ENCODE assay signal across 18 cellular contexts in genomic region chr16:66207864-66208226, GRCh38.
DNase-seq lines count a peak whose midpoint lies in the region; ATAC-seq and TF ChIP-seq lines count a peak whose summit lies in the region.
"Had no signal": no experiment of that assay in that cellular context is flagged by ENCODE, and none has a peak within 500 bp of the region (broad histone marks: within the 10 kb centered on the region; RNA-seq: fewer than 3 reads in every experiment).

No MANE protein-coding gene starts in this region.

- CTCF ChIA-PET in GM10248 (lab: Yijun Ruan, JAX) = no interaction called here

- H3K9me3 ChIP-seq in trophoblast cell (ENCODE audit: insufficient read depth, low read depth, low read length) = no peaks in the 10 kb centered on the region
- H3K9me3 ChIP-seq: Peyer's patch, SK-N-SH had no signal

- H2BK12ac ChIP-seq in trophoblast cell (ENCODE audit: low read length) = no peak overlapping the region

- H3K79me2 ChIP-seq in trophoblast cell (ENCODE audit: control insufficient read depth, insufficient read depth, low read length, poor library complexity) = no peaks in the 10 kb centered on the region

- no CpG with 5 or more reads among the region's 5 CpGs for WGBS in trophoblast cell (ENCODE audit: extremely low coverage, insufficient coverage, insufficient read length)

- TF ChIP-seq CTCF in CD14-positive monocyte (IDR thresholded peaks at IDR 0.05) = no peak
- TF ChIP-seq CTCF in GM10248 (IDR thresholded peaks at IDR 0.05; ENCODE audit: control extremely low read depth, extremely low read depth, low read depth, missing control alignments) = no peak

- no peak overlapping the region for H4K91ac ChIP-seq in trophoblast cell (ENCODE audit: low read depth, low read length)

- no peak overlapping the region for H4K12ac ChIP-seq in trophoblast cell (ENCODE audit: low read depth, low read length)

- no peak overlapping the region for H3K4me3 ChIP-seq in trophoblast cell (ENCODE audit: low read depth, low read length)
- H3K4me3 ChIP-seq: Peyer's patch had no signal

- no peak overlapping the region for H3K4me2 ChIP-seq in trophoblast cell (ENCODE audit: low read length)
- H3K4me2 ChIP-seq: SK-N-SH had no signal

- no peak overlapping the region for H2BK5ac ChIP-seq in trophoblast cell (ENCODE audit: low read depth, low read length, poor library complexity)

- H3K18ac ChIP-seq in trophoblast cell (ENCODE audit: low read length) = no peak overlapping the region

- H2AFZ ChIP-seq in trophoblast cell (ENCODE audit: insufficient read depth, low read length, poor library complexity) = no peak overlapping the region

- H3K4me1 Mint-ChIP-seq in CD14-positive monocyte = peaks cover 52% of the 10 kb centered on the region
- H3K4me1 Mint-ChIP-seq in dendritic cell treated with granulocyte-macrophage colony-stimulating factor and Interleukin-4, amounts not matched to agents 40 ng/mL and 50 ng/mL, for 4 days (ENCODE audit: low read depth) = peaks cover 48% of the 10 kb centered on the region
- H3K4me1 Mint-ChIP-seq: CD4-positive, CD25-positive, alpha-beta regulatory T cell; T-cell had no signal

- no peak overlapping the region for H3K4ac ChIP-seq in trophoblast cell (ENCODE audit: low read depth, low read length)

- H3K27ac Mint-ChIP-seq in CD14-positive monocyte = peak overlapping the region; percentile 92 to 99 (median 98)
- peak overlapping the region; percentile 91 for H3K27ac Mint-ChIP-seq in dendritic cell treated with granulocyte-macrophage colony-stimulating factor and Interleukin-4, amounts not matched to agents 40 ng/mL and 50 ng/mL, for 4 days
- H3K27ac Mint-ChIP-seq: CD4-positive, CD25-positive, alpha-beta regulatory T cell; H9; T-cell had no signal

- POLR2A ChIA-PET in GM10248 (lab: Yijun Ruan, JAX) = no interaction called here

- peaks cover 0 to 2% (median 0%) of the 10 kb centered on the region in 3 donors for H3K27me3 Mint-ChIP-seq in CD14-positive monocyte (ENCODE audit: low read depth in 3 of 3)
- no peaks in the 10 kb centered on the region for H3K27me3 Mint-ChIP-seq in dendritic cell treated with granulocyte-macrophage colony-stimulating factor and Interleukin-4, amounts not matched to agents 40 ng/mL and 50 ng/mL, for 4 days

- H3K79me1 ChIP-seq in trophoblast cell (ENCODE audit: low read length) = no peaks in the 10 kb centered on the region

- H2AK5ac ChIP-seq in trophoblast cell (ENCODE audit: low read length) = no peak overlapping the region

- no peak overlapping the region for H3K9ac ChIP-seq in trophoblast cell (ENCODE audit: low read length)
- H3K9ac ChIP-seq: SK-N-SH had no signal

- no peak overlapping the region for H3K27ac ChIP-seq in trophoblast cell (ENCODE audit: low read depth, low read length)
- H3K27ac ChIP-seq: Peyer's patch had no signal

- intact Hi-C loops in CD14-positive monocyte (cut with micrococcal nuclease) = loop anchor here in 1 of 2 donors (10.0 kb wide), 1 partner anchor 307 kb away; no protein-coding TSS in a partner anchor
- intact Hi-C loops in dendritic cell treated with granulocyte-macrophage colony-stimulating factor and Interleukin-4, amounts not matched to agents 40 ng/mL and 50 ng/mL, for 4 days (cut with micrococcal nuclease) = no loop called here

- no peak overlapping the region for H3K23ac ChIP-seq in trophoblast cell (ENCODE audit: low read length)

- H3K14ac ChIP-seq in trophoblast cell (ENCODE audit: low read length) = no peak overlapping the region

- no peak for ATAC-seq in GM21381 (IDR thresholded peaks at IDR 0.05; ENCODE audit: unreplicated experiment)
- ATAC-seq: T-cell had no signal

- no peak overlapping the region for H4K8ac ChIP-seq in trophoblast cell (ENCODE audit: low read depth, low read length)

- no peak overlapping the region for H2BK120ac ChIP-seq in trophoblast cell (ENCODE audit: insufficient read depth, low read length, poor library complexity)

- H3K4me1 ChIP-seq in trophoblast cell (ENCODE audit: control insufficient read depth in 1 of 2, insufficient read depth in 2 of 2, low read length in 2 of 2) = no peaks in the 10 kb centered on the region
- H3K4me1 ChIP-seq: Peyer's patch had no signal

- H3K27me3 ChIP-seq in trophoblast cell (ENCODE audit: insufficient read depth, low read length) = no peaks in the 10 kb centered on the region
- H3K27me3 ChIP-seq: Peyer's patch had no signal

- peak overlapping the region; percentile 27 for H3K4me3 Mint-ChIP-seq in CD14-positive monocyte
- H3K4me3 Mint-ChIP-seq in dendritic cell treated with granulocyte-macrophage colony-stimulating factor and Interleukin-4, amounts not matched to agents 40 ng/mL and 50 ng/mL, for 4 days = no peak overlapping the region
- H3K4me3 Mint-ChIP-seq: CD4-positive, CD25-positive, alpha-beta regulatory T cell; H9; T-cell had no signal

- peak; percentile 57 for DNase-seq in CD14-positive monocyte (ENCODE audit: low spot score)
- DNase-seq in M059J (ENCODE audit: low read depth) = peak; percentile 24
- peak; percentile 9 to 40 for DNase-seq in trophoblast cell
- no peak for DNase-seq in activated CD4-positive, alpha-beta T cell treated with anti-CD3 and anti-CD28 coated beads for 1 hour
- no peak for DNase-seq in GM10248 (ENCODE audit: extremely low spot score)
- DNase-seq: ACHN; CD4-positive, CD25-positive, alpha-beta regulatory T cell; DMS 273 treated with DMSO at 0.1 percent for 48 hours; DND-41; H9; IMR-90; NCI-H187 treated with DMSO at 0.1 percent for 48 hours; NCI-H524 treated with DMSO at 0.1 percent for 48 hours; Peyer's patch; SK-N-SH; T-cell had no signal

- H3K36me3 Mint-ChIP-seq in CD14-positive monocyte = peaks cover 0 to 4% of the 10 kb centered on the region in 2 donors
- no peaks in the 10 kb centered on the region for H3K36me3 Mint-ChIP-seq in dendritic cell treated with granulocyte-macrophage colony-stimulating factor and Interleukin-4, amounts not matched to agents 40 ng/mL and 50 ng/mL, for 4 days (ENCODE audit: low read depth)
- H3K36me3 Mint-ChIP-seq: CD4-positive, CD25-positive, alpha-beta regulatory T cell; T-cell had no signal

- H3K36me3 ChIP-seq in trophoblast cell (ENCODE audit: control insufficient read depth in 1 of 2, insufficient read depth in 2 of 2, low read length in 2 of 2) = no peaks in the 10 kb centered on the region
- H3K36me3 ChIP-seq: Peyer's patch had no signal

- H3K9me3 Mint-ChIP-seq in CD14-positive monocyte = peaks cover 0 to 1% (median 0%) of the 10 kb centered on the region in 7 donors
- no peaks in the 10 kb centered on the region for H3K9me3 Mint-ChIP-seq in dendritic cell treated with granulocyte-macrophage colony-stimulating factor and Interleukin-4, amounts not matched to agents 40 ng/mL and 50 ng/mL, for 4 days
- H3K9me3 Mint-ChIP-seq: T-cell had no signal

Comparison
In these comparisons a context has a peak if more than half of its experiments do, and no peak if none do; other contexts are left out.
1. DNase-seq: peak in CD14-positive monocyte (single experiment), M059J (single experiment) and trophoblast cell (2 of 2); none in activated CD4-positive, alpha-beta T cell treated with anti-CD3 and anti-CD28 coated beads for 1 hour (single experiment) and GM10248 (single experiment).